ENCODE assay signal across 21 cellular contexts in the genomic region with DNA sequence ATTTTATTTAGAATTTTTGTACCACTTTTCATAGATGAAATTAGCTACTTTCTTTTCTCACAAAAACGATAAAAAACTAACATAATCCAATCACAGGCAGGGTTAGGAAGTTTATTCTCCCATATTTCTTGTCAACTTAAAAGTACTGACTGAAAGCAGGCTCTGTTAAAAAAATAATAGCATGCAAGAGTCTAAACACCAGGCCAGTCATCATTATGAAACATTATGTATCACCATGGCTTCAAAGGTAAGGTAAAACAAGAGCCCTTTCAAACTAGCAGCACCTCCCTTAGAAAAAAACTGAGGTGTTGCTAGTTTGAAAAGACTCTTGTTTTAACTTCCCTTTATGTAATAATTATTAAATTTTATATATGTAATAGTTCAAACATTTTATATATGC.
"Had no signal": no experiment of that assay in that cellular context is flagged by ENCODE, and none has a peak within 500 bp of the region (broad histone marks: within the 10 kb centered on the region; RNA-seq: fewer than 3 reads in every experiment).

No MANE protein-coding gene starts in this region.

- H3K9ac ChIP-seq: SK-N-SH had no signal

- H3K36me3 ChIP-seq: MG63 had no signal

- H3K27ac ChIP-seq: RWPE1 had no signal

- FAIRE-seq: HepG2, RCC 7860 had no signal

- H3K4me2 ChIP-seq: SK-N-SH had no signal

- H3K9me3 ChIP-seq: SK-N-SH had no signal

- H3K9me2 ChIP-seq: SK-N-SH had no signal

- DNase-seq: IMR-90, Karpas-422, KG1, MG63, NCI-H1092, NCI-H1436, NCI-H187, NCI-H2029, NCI-H2081 treated with DMSO at 0.1 percent for 48 hours, NCI-H2171, NCI-H226, NCI-H446, NCI-H510A, NCI-H524 treated with DMSO at 0.1 percent for 48 hours, NCI-H69, NCI-H774, SHP77, SK-N-SH had no signal

- H3K27me3 ChIP-seq: MG63 had no signal

- ATAC-seq: HepG2 had no signal

- H3K4me3 ChIP-seq: MG63 had no signal
